23 cellular contexts compared by ENCODE assay signal in genomic region chr22:45183974-45184373, GRCh38.
"Had no signal": no experiment of that assay in that cellular context is flagged by ENCODE, and none has a peak within 500 bp of the region (broad histone marks: within the 10 kb centered on the region; RNA-seq: fewer than 3 reads in every experiment).

No MANE protein-coding gene starts in this region.

- H3K9ac ChIP-seq: SK-N-SH had no signal

- H3K27me3 ChIP-seq: adrenal gland, ascending aorta, brain microvascular endothelial cell, left lung had no signal

- H3K4me1 Mint-ChIP-seq: mesothelial cell of epicardium had no signal

- H3K4me1 ChIP-seq: ascending aorta had no signal

- H3K27me3 Mint-ChIP-seq: activated CD4-positive, alpha-beta T cell treated with anti-CD3 and anti-CD28 coated beads, Interleukin-2, amount 10 ng/mL, durations not matched to agents 7 days and 5 days; activated CD8-positive, alpha-beta memory T cell treated with anti-CD3 and anti-CD28 coated beads, Interleukin-2, amount 10 ng/mL, durations not matched to agents 7 days and 5 days; activated CD8-positive, alpha-beta T cell treated with anti-CD3 and anti-CD28 coated beads for 36 hours; activated naive CD8-positive, alpha-beta T cell; central memory CD8-positive, alpha-beta T cell; natural killer cell treated with Interleukin-12 subunit alpha and Interleukin-12 subunit beta and Interleukin-15 and Interleukin-18, amount 100 ng/mL, for 72 hours had no signal

- ATAC-seq: activated CD8-positive, alpha-beta memory T cell treated with anti-CD3 and anti-CD28 coated beads, Interleukin-2, amount 10 ng/mL, durations not matched to agents 7 days and 5 days; activated CD8-positive, alpha-beta T cell treated with anti-CD3 and anti-CD28 coated beads for 36 hours; left lung; natural killer cell treated with Interleukin-12 subunit alpha and Interleukin-12 subunit beta and Interleukin-15 and Interleukin-18, amount 100 ng/mL, for 72 hours had no signal

- H3K4me2 ChIP-seq: SK-N-SH had no signal

- DNase-seq: activated CD4-positive, alpha-beta T cell treated with anti-CD3 and anti-CD28 coated beads, Interleukin-2, amount 10 ng/mL, durations not matched to agents 7 days and 5 days; activated CD4-positive, CD25-positive, alpha-beta regulatory T cell treated with anti-CD3 and anti-CD28 coated beads, Interleukin-2, amount 50 U/mL, for 72 hours; activated CD8-positive, alpha-beta memory T cell treated with anti-CD3 and anti-CD28 coated beads, Interleukin-2, amount 10 ng/mL, durations not matched to agents 7 days and 5 days; activated CD8-positive, alpha-beta T cell treated with anti-CD3 and anti-CD28 coated beads for 36 hours; activated T-cell treated with anti-CD3 and anti-CD28 coated beads for 4 hours; brain microvascular endothelial cell; immature natural killer cell; kidney glomerular epithelial cell; left lung; occipital lobe; posterior cingulate gyrus; SK-N-SH; stimulated activated CD4-positive, alpha-beta T cell treated with anti-CD3 and anti-CD28 coated beads, Interleukin-2, amount 100 ng/mL, for 48 hours; stimulated activated naive CD4-positive, alpha-beta T cell treated with Interleukin-2 at 50 U/mL for 16 hours had no signal

- H3K9me3 Mint-ChIP-seq: activated CD4-positive, alpha-beta T cell treated with anti-CD3 and anti-CD28 coated beads, Interleukin-2, amount 10 ng/mL, durations not matched to agents 7 days and 5 days; activated CD8-positive, alpha-beta T cell treated with anti-CD3 and anti-CD28 coated beads for 36 hours; central memory CD8-positive, alpha-beta T cell; immature natural killer cell; mesothelial cell of epicardium; natural killer cell treated with Interleukin-12 subunit alpha and Interleukin-12 subunit beta and Interleukin-15 and Interleukin-18, amount 100 ng/mL, for 72 hours had no signal

- H3K27ac Mint-ChIP-seq: activated CD4-positive, alpha-beta T cell treated with anti-CD3 and anti-CD28 coated beads, Interleukin-2, amount 10 ng/mL, durations not matched to agents 7 days and 5 days; activated CD8-positive, alpha-beta memory T cell treated with anti-CD3 and anti-CD28 coated beads, Interleukin-2, amount 10 ng/mL, durations not matched to agents 7 days and 5 days; activated naive CD8-positive, alpha-beta T cell; mesothelial cell of epicardium had no signal

- H3K4me3 Mint-ChIP-seq: activated CD4-positive, alpha-beta T cell treated with anti-CD3 and anti-CD28 coated beads, Interleukin-2, amount 10 ng/mL, durations not matched to agents 7 days and 5 days; activated CD8-positive, alpha-beta memory T cell treated with anti-CD3 and anti-CD28 coated beads, Interleukin-2, amount 10 ng/mL, durations not matched to agents 7 days and 5 days; activated CD8-positive, alpha-beta T cell treated with anti-CD3 and anti-CD28 coated beads for 36 hours; activated naive CD8-positive, alpha-beta T cell; central memory CD8-positive, alpha-beta T cell; immature natural killer cell; mesothelial cell of epicardium; natural killer cell treated with Interleukin-12 subunit alpha and Interleukin-12 subunit beta and Interleukin-15 and Interleukin-18, amount 100 ng/mL, for 72 hours had no signal

- H3K4me3 ChIP-seq: adrenal gland, ascending aorta, coronary artery, left lung, lung had no signal

- H3K27ac ChIP-seq: adrenal gland, ascending aorta, brain microvascular endothelial cell, coronary artery, epithelial cell of prostate, left lung had no signal

- H3K9me3 ChIP-seq: adrenal gland, ascending aorta, left lung, SK-N-SH had no signal
